ENCODE assay signal across 16 cellular contexts in genomic region chr6:148240866-148241477, GRCh38.
DNase-seq lines count a peak whose midpoint lies in the region; ATAC-seq and TF ChIP-seq lines count a peak whose summit lies in the region.
"Had no signal": no experiment of that assay in that cellular context is flagged by ENCODE, and none has a peak within 500 bp of the region (broad histone marks: within the 10 kb centered on the region; RNA-seq: fewer than 3 reads in every experiment).

No MANE protein-coding gene starts in this region.

- dilution Hi-C loops in IMR-90 (cut with HindIII; ENCODE audit: low sequenced_read_pairs, unreplicated experiment), result no loop called here

- peak overlapping the region; percentile 64 for H2BK5ac ChIP-seq in IMR-90 (ENCODE audit: low read depth, low read length, poor library complexity, severe bottlenecking)
- no peak overlapping the region for H2BK5ac ChIP-seq in trophoblast cell (ENCODE audit: low read depth, low read length, poor library complexity)

- in situ Hi-C loops in IMR-90 (cut with MboI; ENCODE audit: low sequenced_read_pairs), result no loop called here

- H3K9ac ChIP-seq in IMR-90 (ENCODE audit: low read depth, low read length) (no peak overlapping the region), trophoblast cell (ENCODE audit: low read length) (no peak overlapping the region)
- H3K9ac ChIP-seq: parathyroid adenoma had no signal

- H3K27ac ChIP-seq in ACC112 (ENCODE audit: low read depth, low read length) (peak overlapping the region; percentile 48), IMR-90 (ENCODE audit: insufficient read depth, low read length) (no peak overlapping the region), epithelial cell of prostate (peak overlapping the region; percentile 51), trophoblast cell (ENCODE audit: low read depth, low read length) (peak overlapping the region; percentile 68)
- H3K27ac ChIP-seq: parathyroid adenoma had no signal

- H4K91ac ChIP-seq in IMR-90 (ENCODE audit: insufficient read depth, low read depth, low read length), result no peak overlapping the region
- H4K91ac ChIP-seq in trophoblast cell (ENCODE audit: low read depth, low read length), result no peak overlapping the region

- intact Hi-C loops in IMR-90 (cut with micrococcal nuclease), result no loop called here

- H3K27me3 ChIP-seq in ACC112 (ENCODE audit: insufficient read depth, low read length), result no peaks in the 10 kb centered on the region
- no peaks in the 10 kb centered on the region for H3K27me3 ChIP-seq in IMR-90 (ENCODE audit: control insufficient read depth, insufficient read depth, low read length)
- no peaks in the 10 kb centered on the region for H3K27me3 ChIP-seq in trophoblast cell (ENCODE audit: insufficient read depth, low read length)
- H3K27me3 ChIP-seq: left lung had no signal

- no peaks in the 10 kb centered on the region; the same call in 1 of the 2 replicates for H3K9me1 ChIP-seq in IMR-90 (ENCODE audit: insufficient read depth, low read length)

- H2BK12ac ChIP-seq in trophoblast cell (ENCODE audit: low read length), result no peak overlapping the region

- no TSS peak for BruUV-seq in IMR-90 (replicated peaks; lab: Mats Ljungman, UMichigan)

- H3K56ac ChIP-seq in IMR-90 (ENCODE audit: extremely low read depth, insufficient read depth, low read length), result no peak overlapping the region

- CTCF ChIA-PET in IMR-90 (lab: Yijun Ruan, JAX), result interaction anchor here (1.6 kb wide), 1 partner anchor 64 kb away, joined by 5 read pairs; no protein-coding TSS in a partner anchor

- H3K4ac ChIP-seq in IMR-90 (ENCODE audit: low read depth, low read length), result peak overlapping the region; percentile 11; the same call in 1 of the 2 replicates
- H3K4ac ChIP-seq in trophoblast cell (ENCODE audit: low read depth, low read length), result no peak overlapping the region

- H3K79me1 ChIP-seq in IMR-90 (ENCODE audit: low read depth in 1 of 2, low read length in 2 of 2) (no peaks in the 10 kb centered on the region), trophoblast cell (ENCODE audit: low read length) (peaks cover 3% of the 10 kb centered on the region)

- H3K4me3 ChIP-seq in ACC112 (ENCODE audit: low read depth, low read length), result peak overlapping the region; percentile 22
- no peak overlapping the region for H3K4me3 ChIP-seq in IMR-90 (ENCODE audit: insufficient read depth, low read depth, low read length)
- H3K4me3 ChIP-seq in trophoblast cell (ENCODE audit: low read depth, low read length), result no peak overlapping the region
- H3K4me3 ChIP-seq: left lung had no signal

- TF ChIP-seq RAD21 in IMR-90 (IDR thresholded peaks at IDR 0.05; ENCODE audit: low read length), result no peak

- H3K4me1 ChIP-seq in ACC112 (ENCODE audit: control insufficient read depth, insufficient read depth, low read length, unreplicated experiment) (peaks cover 19% of the 10 kb centered on the region), IMR-90 (ENCODE audit: control insufficient read depth, insufficient read depth, low read length) (peaks cover 14% of the 10 kb centered on the region), trophoblast cell (ENCODE audit: control insufficient read depth in 1 of 2, insufficient read depth in 2 of 2, low read length in 2 of 2) (peaks cover 6 to 14% of the 10 kb centered on the region in 2 experiments)
- H3K4me1 ChIP-seq: left lung, parathyroid adenoma had no signal

- 0 out of 2 replicates have a peak overlapping the region, but pooled peaks have one; percentile 6 for H2BK20ac ChIP-seq in IMR-90 (ENCODE audit: low read depth, low read length)

- H2AK5ac ChIP-seq in IMR-90 (ENCODE audit: low read depth, low read length), result no peak overlapping the region
- H2AK5ac ChIP-seq in trophoblast cell (ENCODE audit: low read length), result no peak overlapping the region

- H2BK120ac ChIP-seq in IMR-90 (ENCODE audit: low read depth, low read length), result 0 out of 2 replicates have a peak overlapping the region, but pooled peaks have one; percentile 16
- no peak overlapping the region for H2BK120ac ChIP-seq in trophoblast cell (ENCODE audit: insufficient read depth, low read length, poor library complexity)

- H2BK15ac ChIP-seq in IMR-90 (ENCODE audit: low read depth, low read length), result no peak overlapping the region

- no peaks in the 10 kb centered on the region for H3K36me3 ChIP-seq in ACC112 (ENCODE audit: insufficient read depth, low read length)
- H3K36me3 ChIP-seq in IMR-90 (ENCODE audit: control insufficient read depth, insufficient read depth, low read length), result no peaks in the 10 kb centered on the region
- no peaks in the 10 kb centered on the region for H3K36me3 ChIP-seq in trophoblast cell (ENCODE audit: control insufficient read depth in 1 of 2, insufficient read depth in 2 of 2, low read length in 2 of 2)
- H3K36me3 ChIP-seq: left lung had no signal

- no peaks in the 10 kb centered on the region for H4K20me1 ChIP-seq in IMR-90 (ENCODE audit: insufficient read depth, low read length)

- no peak overlapping the region for H2AK9ac ChIP-seq in IMR-90 (replicated peaks; ENCODE audit: low read depth, low read length, poor library complexity)

- POLR2A ChIA-PET in IMR-90 (lab: Charles Lee; ENCODE audit: unreplicated experiment), result no interaction called here

- no peaks in the 10 kb centered on the region for H3K9me3 ChIP-seq in IMR-90 (ENCODE audit: control insufficient read depth, insufficient read depth, low read length)
- no peaks in the 10 kb centered on the region for H3K9me3 ChIP-seq in trophoblast cell (ENCODE audit: insufficient read depth, low read depth, low read length)
- H3K9me3 ChIP-seq: left lung had no signal

- TF ChIP-seq CTCF in IMR-90 (conservative IDR thresholded peaks at IDR 0.05; ENCODE audit: low read depth, low read length), result no peak

- TF ChIP-seq POLR2A in IMR-90 (IDR thresholded peaks at IDR 0.05; ENCODE audit: low read depth, low read length), result no peak

- no peak overlapping the region for H4K5ac ChIP-seq in IMR-90 (ENCODE audit: low read depth, low read length)

- H3K79me2 ChIP-seq in ACC112 (ENCODE audit: control insufficient read depth, insufficient read depth, low read length, unreplicated experiment) (no peaks in the 10 kb centered on the region), trophoblast cell (ENCODE audit: control insufficient read depth, insufficient read depth, low read length, poor library complexity) (no peaks in the 10 kb centered on the region)
- H3K79me2 ChIP-seq: parathyroid adenoma had no signal

- H4K12ac ChIP-seq in trophoblast cell (ENCODE audit: low read depth, low read length), result no peak overlapping the region

- peak overlapping the region; percentile 67 for H2AFZ ChIP-seq in ACC112 (ENCODE audit: low read length, unreplicated experiment)
- H2AFZ ChIP-seq in IMR-90 (replicated peaks; ENCODE audit: low read length, poor library complexity), result no peak overlapping the region
- H2AFZ ChIP-seq in trophoblast cell (ENCODE audit: insufficient read depth, low read length, poor library complexity), result no peak overlapping the region
- H2AFZ ChIP-seq: parathyroid adenoma had no signal

- DNase-seq in IMR-90, result peak; percentile 25
- no peak for DNase-seq in epithelial cell of prostate (ENCODE audit: low read depth, low spot score)
- DNase-seq in trophoblast cell, result peak; percentile 38 to 70
- no peak for DNase-seq in activated gamma-delta T cell (lab: John Stamatoyannopoulos, UW)
- no peak for DNase-seq in NCI-H2196 treated with DMSO at 0.1 percent for 48 hours (lab: John Stamatoyannopoulos, UW; ENCODE audit: unreplicated experiment)
- no peak for DNase-seq in amygdala (lab: John Stamatoyannopoulos, UW)
- DNase-seq: activated CD8-positive, alpha-beta memory T cell treated with anti-CD3 and anti-CD28 coated beads, Interleukin-2, amount 50 U/mL, for 4 hours; activated naive CD4-positive, alpha-beta T cell treated with Interleukin-2 at 50 U/mL for 16 hours; Karpas-422; left lung; NCI-H146; NCI-H345; stimulated activated naive CD8-positive, alpha-beta T cell treated with anti-CD3 and anti-CD28 coated beads, Interleukin-15, Interleukin-2, amounts not matched to agents 100 U/mL and 50 U/mL, for 24 hours had no signal

- ATAC-seq in IMR-90 (ENCODE audit: low read depth) (peak; percentile 12; the same call in 1 of the 2 replicates), HG02759 (IDR thresholded peaks at IDR 0.05; ENCODE audit: unreplicated experiment) (no peak)
- ATAC-seq: stimulated activated naive CD8-positive, alpha-beta T cell treated with anti-CD3 and anti-CD28 coated beads, Interleukin-15, Interleukin-2, amounts not matched to agents 100 U/mL and 50 U/mL, for 24 hours had no signal

- H4K8ac ChIP-seq in IMR-90 (ENCODE audit: low read depth in 2 of 2, low read length in 2 of 2) (no peak overlapping the region), trophoblast cell (ENCODE audit: low read depth, low read length) (no peak overlapping the region)

- no CpG with 5 or more reads among the region's 3 CpGs for WGBS in IMR-90 (ENCODE audit: extremely low coverage in 2 of 2, insufficient read length in 1 of 2), 2 experiments
- WGBS in trophoblast cell (ENCODE audit: extremely low coverage, insufficient coverage, insufficient read length), result no CpG with 5 or more reads among the region's 3 CpGs

- H3K23ac ChIP-seq in IMR-90 (ENCODE audit: low read depth, low read length) (peak overlapping the region; percentile 22), trophoblast cell (ENCODE audit: low read length) (no peak overlapping the region)

- H3K4me2 ChIP-seq in IMR-90 (ENCODE audit: low read depth, low read length) (peak overlapping the region; percentile 68), trophoblast cell (ENCODE audit: low read length) (no peak overlapping the region)

- H3K18ac ChIP-seq in IMR-90 (ENCODE audit: low read depth, low read length) (no peak overlapping the region), trophoblast cell (ENCODE audit: low read length) (no peak overlapping the region)

- no peak overlapping the region; the same call in 1 of the 2 replicates for H3K14ac ChIP-seq in IMR-90 (replicated peaks; ENCODE audit: low read depth, low read length)
- no peak overlapping the region for H3K14ac ChIP-seq in trophoblast cell (ENCODE audit: low read length)

TF ChIP-seq in IMR-90, 13 proteins besides CTCF, POLR2A, EP300 and RAD21:
- TF ChIP-seq MAZ (IDR thresholded peaks at IDR 0.05; ENCODE audit: borderline replicate concordance, low read depth, low read length) (no peak), BHLHE40 (IDR thresholded peaks at IDR 0.05; ENCODE audit: low read depth, low read length) (no peak), SMC3 (IDR thresholded peaks at IDR 0.05; ENCODE audit: low read depth, low read length) (no peak), CEBPB (IDR thresholded peaks at IDR 0.05; ENCODE audit: low read depth, low read length) (no peak), FOS (IDR thresholded peaks at IDR 0.05; ENCODE audit: low read depth, low read length) (no peak), RCOR1 (IDR thresholded peaks at IDR 0.05; ENCODE audit: insufficient replicate concordance, low read length) (no peak), MAFK (IDR thresholded peaks at IDR 0.05; ENCODE audit: low read depth, low read length) (no peak), CHD1 (IDR thresholded peaks at IDR 0.05; ENCODE audit: low read depth, low read length) (no peak)
TF ChIP-seq in IMR-90: peak in this region for 0.

Comparison
In these comparisons a context has a peak if more than half of its experiments do, and no peak if none do; other contexts are left out.
1. DNase-seq: peak in IMR-90 (single experiment) and trophoblast cell (2 of 2); none in epithelial cell of prostate (single experiment), activated gamma-delta T cell (single experiment), NCI-H2196 treated with DMSO at 0.1 percent for 48 hours (single experiment) and amygdala (0 of 56).